In genomic region chr12:124913474-124914391, GRCh38 we compare ENCODE assay signal across 8 cellular contexts. TPM values are rescaled to one million over a fixed set of nuclear protein-coding genes. Genes with fewer than 3 reads are reported as not detected.
A peak's percentile ranks its signal among the peaks of the same experiment; 100 is the strongest.
DNase-seq lines count a peak whose midpoint lies in the region; ATAC-seq and TF ChIP-seq lines count a peak whose summit lies in the region.

No MANE protein-coding gene starts in this region.

- peak overlapping the region; percentile 91 for H4K8ac ChIP-seq in trophoblast cell (ENCODE audit: low read depth, low read length)

- H3K9me3 Mint-ChIP-seq in activated T-helper 17 cell treated with anti-CD3 and anti-CD28 coated beads, Interleukin-2, amount 50 U/mL, for 72 hours = no peaks in the 10 kb centered on the region

- H3K27ac ChIP-seq in MM.1S (ENCODE audit: low read length) (peak overlapping the region; percentile 100), trophoblast cell (ENCODE audit: low read depth, low read length) (peak overlapping the region; percentile 98), upper lobe of left lung (peak overlapping the region; percentile 96 to 100 (median 100))

- H3K36me3 Mint-ChIP-seq in activated T-helper 17 cell treated with anti-CD3 and anti-CD28 coated beads, Interleukin-2, amount 50 U/mL, for 72 hours (ENCODE audit: low read depth) = peaks cover 88% of the 10 kb centered on the region

- H3K79me1 ChIP-seq in trophoblast cell (ENCODE audit: low read length) = peaks cover 28% of the 10 kb centered on the region

- peak; percentile 90 for DNase-seq in activated CD4-positive, CD25-positive, alpha-beta regulatory T cell treated with anti-CD3 and anti-CD28 coated beads, Interleukin-2, amount 50 U/mL, for 16 hours (ENCODE audit: low read depth, low spot score)
- no peak for DNase-seq in activated CD4-positive, CD25-positive, alpha-beta regulatory T cell (lab: John Stamatoyannopoulos, UW)
- DNase-seq in MM.1S = peak; percentile 79
- peak; percentile 72 for DNase-seq in globus pallidus (ENCODE audit: low spot score)
- DNase-seq in trophoblast cell = peak; percentile 82 to 87
- peak; percentile 95 for DNase-seq in upper lobe of left lung
- no peak for DNase-seq in stimulated activated naive CD4-positive, alpha-beta T cell treated with Interleukin-2 at 50 U/mL for 16 hours (lab: John Stamatoyannopoulos, UW)

- H3K36me3 ChIP-seq in MM.1S (replicated peaks; ENCODE audit: insufficient read depth, low read length) (no peaks in the 10 kb centered on the region), trophoblast cell (ENCODE audit: control insufficient read depth in 1 of 2, insufficient read depth in 2 of 2, low read length in 2 of 2) (peaks cover 18 to 21% of the 10 kb centered on the region in 2 experiments), upper lobe of left lung (peaks cover 4 to 35% (median 25%) of the 10 kb centered on the region in 4 donors)

- H3K27me3 ChIP-seq in MM.1S (replicated peaks; ENCODE audit: insufficient read depth, low read length) (no peaks in the 10 kb centered on the region), trophoblast cell (ENCODE audit: insufficient read depth, low read length) (no peaks in the 10 kb centered on the region), upper lobe of left lung (peaks cover 0 to 1% (median 0%) of the 10 kb centered on the region in 4 donors)

- TF ChIP-seq CTCF in MM.1S (IDR thresholded peaks at IDR 0.05; ENCODE audit: low read length) = peak; percentile 34
- peak; percentile 46 to 93 (median 88) for TF ChIP-seq CTCF in upper lobe of left lung (IDR thresholded peaks at IDR 0.05)

- H3F3A ChIP-seq in MM.1S (ENCODE audit: insufficient read depth, low read length) = peaks cover 67% of the 10 kb centered on the region

- H3K27ac Mint-ChIP-seq in activated T-helper 17 cell treated with anti-CD3 and anti-CD28 coated beads, Interleukin-2, amount 50 U/mL, for 72 hours = peak overlapping the region; percentile 100

- H2BK12ac ChIP-seq in trophoblast cell (ENCODE audit: low read length) = no peak overlapping the region

- H4K91ac ChIP-seq in trophoblast cell (ENCODE audit: low read depth, low read length) = peak overlapping the region; percentile 100

- peak overlapping the region; percentile 86 for H3K18ac ChIP-seq in trophoblast cell (ENCODE audit: low read length)

- peak overlapping the region; percentile 100 for H2BK120ac ChIP-seq in trophoblast cell (ENCODE audit: insufficient read depth, low read length, poor library complexity)

- H3K4me1 Mint-ChIP-seq in activated T-helper 17 cell treated with anti-CD3 and anti-CD28 coated beads, Interleukin-2, amount 50 U/mL, for 72 hours = peaks cover 52% of the 10 kb centered on the region

- peak overlapping the region; percentile 81 for H4K12ac ChIP-seq in trophoblast cell (ENCODE audit: low read depth, low read length)

- H3K4me2 ChIP-seq in MM.1S (ENCODE audit: low read depth, low read length) (peak overlapping the region; percentile 66), trophoblast cell (ENCODE audit: low read length) (peak overlapping the region; percentile 77)

- ATAC-seq in activated T-helper 17 cell treated with anti-CD3 and anti-CD28 coated beads, Interleukin-2, amount 50 U/mL, for 72 hours (replicated peaks) = peak; percentile 32
- ATAC-seq in upper lobe of left lung (ENCODE audit: low FRiP score in 2 of 2) = peak; percentile 46 to 84

- H4K20me1 ChIP-seq in MM.1S (ENCODE audit: insufficient read depth, low read length) = peaks cover 31% of the 10 kb centered on the region

- H3K23ac ChIP-seq in trophoblast cell (ENCODE audit: low read length) = no peak overlapping the region

- TF ChIP-seq EP300 in upper lobe of left lung (IDR thresholded peaks at IDR 0.05) = no peak

- H2AFZ ChIP-seq in MM.1S (ENCODE audit: low read length) (no peak overlapping the region), trophoblast cell (ENCODE audit: insufficient read depth, low read length, poor library complexity) (no peak overlapping the region)

- peak overlapping the region; percentile 94 for H3K14ac ChIP-seq in trophoblast cell (ENCODE audit: low read length)

- H3K27me3 Mint-ChIP-seq in activated T-helper 17 cell treated with anti-CD3 and anti-CD28 coated beads, Interleukin-2, amount 50 U/mL, for 72 hours = no peaks in the 10 kb centered on the region

- TF ChIP-seq POLR2A in upper lobe of left lung (IDR thresholded peaks at IDR 0.05) = no peak

- H3K9ac ChIP-seq in MM.1S (ENCODE audit: low read length) (peak overlapping the region; percentile 99), trophoblast cell (ENCODE audit: low read length) (peak overlapping the region; percentile 82)

- peaks cover 41% of the 10 kb centered on the region for H3K79me2 ChIP-seq in MM.1S (ENCODE audit: low read length)
- H3K79me2 ChIP-seq in trophoblast cell (ENCODE audit: control insufficient read depth, insufficient read depth, low read length, poor library complexity) = peaks cover 16% of the 10 kb centered on the region

- no CpG with 5 or more reads among the region's 46 CpGs for WGBS in trophoblast cell (ENCODE audit: extremely low coverage, insufficient coverage, insufficient read length)
- 3 to 6% methylated on average over 32 to 46 of the region's 46 CpGs for WGBS in upper lobe of left lung, 2 donors

- H3K4me1 ChIP-seq in MM.1S (ENCODE audit: low read length) (peaks cover 18% of the 10 kb centered on the region; the same call in 1 of the 2 replicates), trophoblast cell (ENCODE audit: control insufficient read depth in 1 of 2, insufficient read depth in 2 of 2, low read length in 2 of 2) (peaks cover 0 to 13% of the 10 kb centered on the region in 2 experiments), upper lobe of left lung (peaks cover 50 to 73% (median 55%) of the 10 kb centered on the region in 4 donors)

- H3K9me2 ChIP-seq in MM.1S (replicated peaks; ENCODE audit: insufficient read depth, low read length) = no peaks in the 10 kb centered on the region

- H3K4ac ChIP-seq in trophoblast cell (ENCODE audit: low read depth, low read length) = peak overlapping the region; percentile 97

- no peaks in the 10 kb centered on the region for H3K9me3 ChIP-seq in MM.1S (replicated peaks; ENCODE audit: insufficient read depth, low read length)
- no peaks in the 10 kb centered on the region for H3K9me3 ChIP-seq in trophoblast cell (ENCODE audit: insufficient read depth, low read depth, low read length)
- H3K9me3 ChIP-seq in upper lobe of left lung = no peaks in the 10 kb centered on the region

- peak overlapping the region; percentile 82 for H2AK5ac ChIP-seq in trophoblast cell (ENCODE audit: low read length)

- peak overlapping the region; percentile 96 for H3K4me3 Mint-ChIP-seq in activated T-helper 17 cell treated with anti-CD3 and anti-CD28 coated beads, Interleukin-2, amount 50 U/mL, for 72 hours

- H2BK5ac ChIP-seq in trophoblast cell (ENCODE audit: low read depth, low read length, poor library complexity) = peak overlapping the region; percentile 100

- H3K4me3 ChIP-seq in MM.1S (ENCODE audit: low read length) (peak overlapping the region; percentile 91), trophoblast cell (ENCODE audit: low read depth, low read length) (peak overlapping the region; percentile 88), upper lobe of left lung (peak overlapping the region; percentile 56 to 84 (median 78))

RNA-seq across cellular contexts. Expression of gene UBC, which starts 0.7 kb away (rescaled TPM):
- 1,000 to 10,000 TPM in 1 of 2 donors, 100 to 1,000 TPM in 1; 955 to 1,030 TPM for total RNA-seq in activated T-helper 17 cell treated with anti-CD3 and anti-CD28 coated beads, Interleukin-2, amount 50 U/mL, for 72 hours
- polyA plus RNA-seq in trophoblast cell (2013) = 1,300 and 1,363 TPM in 2 replicates
- total RNA-seq in upper lobe of left lung = 1,000 to 10,000 TPM in 5 of 6 donors, 100 to 1,000 TPM in 1; 649 to 1,729 (median 1,078) TPM

RNA-seq across cellular contexts. Expression of gene SCARB1, which starts 50.1 kb away (rescaled TPM):
- total RNA-seq in activated T-helper 17 cell treated with anti-CD3 and anti-CD28 coated beads, Interleukin-2, amount 50 U/mL, for 72 hours = 10 to 100 TPM; 17.9 to 20.9 TPM
- polyA plus RNA-seq in trophoblast cell (2013) = 102 and 105 TPM in 2 replicates
- total RNA-seq in upper lobe of left lung = 10 to 100 TPM; 10.0 to 51.3 (median 22.5) TPM

Comparison
In these comparisons a context has a peak if more than half of its experiments do, and no peak if none do; other contexts are left out.
1. DNase-seq: peak in activated CD4-positive, CD25-positive, alpha-beta regulatory T cell treated with anti-CD3 and anti-CD28 coated beads, Interleukin-2, amount 50 U/mL, for 16 hours (single experiment), MM.1S (single experiment), globus pallidus (single experiment), trophoblast cell (2 of 2) and upper lobe of left lung (2 of 2); none in activated CD4-positive, CD25-positive, alpha-beta regulatory T cell (0 of 4) and stimulated activated naive CD4-positive, alpha-beta T cell treated with Interleukin-2 at 50 U/mL for 16 hours (single experiment).
2. Peak in every context shown above with its lines, with median percentiles within 50 percentile points of each other: H3K27ac ChIP-seq and H3K4me3 ChIP-seq.